In genomic region chr13:95030948-95031347, GRCh38 we compare ENCODE assay signal across 32 cellular contexts.
"Had no signal": no experiment of that assay in that cellular context is flagged by ENCODE, and none has a peak within 500 bp of the region (broad histone marks: within the 10 kb centered on the region; RNA-seq: fewer than 3 reads in every experiment).

No MANE protein-coding gene starts in this region.

- ATAC-seq: activated naive CD4-positive, alpha-beta T cell treated with anti-CD3 and anti-CD28 coated beads, Interleukin-2, amount 50 U/mL, for 72 hours; activated naive CD8-positive, alpha-beta T cell treated with anti-CD3 and anti-CD28 coated beads, Interleukin-2, amount 50 U/mL, for 24 hours; activated T-cell treated with anti-CD3 and anti-CD28 coated beads, Interleukin-2, amount 50 U/mL, for 4 hours; activated T-cell treated with anti-CD3 and anti-CD28 coated beads, Interleukin-2, amount 50 U/mL, for 72 hours; activated T-helper 17 cell treated with anti-CD3 and anti-CD28 coated beads, Interleukin-2, amount 50 U/mL, for 72 hours; body of pancreas had no signal

- DNase-seq: activated effector memory CD4-positive, alpha-beta T cell treated with anti-CD3 and anti-CD28 coated beads, Interleukin-2, amount 50 U/mL, for 16 hours; activated effector memory CD4-positive, alpha-beta T cell treated with Interleukin-2 at 50 U/mL for 16 hours; activated gamma-delta T cell; activated gamma-delta T cell treated with Interleukin-2 at 50 U/mL for 16 hours; activated naive CD4-positive, alpha-beta T cell; activated naive CD4-positive, alpha-beta T cell treated with anti-CD3 and anti-CD28 coated beads for 36 hours; activated naive CD4-positive, alpha-beta T cell treated with anti-CD3 and anti-CD28 coated beads, Interleukin-2, amount 10 ng/mL, durations not matched to agents 7 days and 5 days; activated naive CD4-positive, alpha-beta T cell treated with anti-CD3 and anti-CD28 coated beads, Interleukin-2, amount 50 U/mL, for 16 hours; activated naive CD4-positive, alpha-beta T cell treated with Interleukin-2 at 50 U/mL for 16 hours; activated naive CD8-positive, alpha-beta T cell treated with anti-CD3 and anti-CD28 coated beads for 36 hours; activated naive CD8-positive, alpha-beta T cell treated with anti-CD3 and anti-CD28 coated beads, Interleukin-2, amount 10 ng/mL, durations not matched to agents 7 days and 5 days; activated naive CD8-positive, alpha-beta T cell treated with anti-CD3 and anti-CD28 coated beads, Interleukin-2, amount 50 U/mL, for 24 hours; activated T-cell treated with anti-CD3 and anti-CD28 coated beads, Interleukin-2, amount 50 U/mL, for 1 hour; activated T-cell treated with anti-CD3 and anti-CD28 coated beads, Interleukin-2, amount 50 U/mL, for 24 hours; activated T-cell treated with anti-CD3 and anti-CD28 coated beads, Interleukin-2, amount 50 U/mL, for 4 hours; activated T-cell treated with anti-CD3 and anti-CD28 coated beads, Interleukin-2, amount 50 U/mL, for 48 hours; activated T-cell treated with anti-CD3 and anti-CD28 coated beads, Interleukin-2, amount 50 U/mL, for 72 hours; adrenal gland; amniotic stem cell; amygdala; anterior cingulate cortex; aorta; body of pancreas; brain microvascular endothelial cell; caudate nucleus; central memory CD4-positive, alpha-beta T cell; cerebellar nuclear complex had no signal

- H3K27ac ChIP-seq: adrenal gland, ascending aorta, body of pancreas, brain microvascular endothelial cell, breast epithelium, cardiac muscle cell had no signal

- H3K4me3 ChIP-seq: adrenal gland, ascending aorta, body of pancreas, breast epithelium, cardiac muscle cell had no signal

- H3K9me3 ChIP-seq: adrenal gland, ascending aorta, body of pancreas had no signal

- H3K4me1 ChIP-seq: adrenal gland, ascending aorta, body of pancreas, breast epithelium had no signal

- H3K36me3 ChIP-seq: adrenal gland, ascending aorta, brain microvascular endothelial cell, breast epithelium, cardiac muscle cell had no signal

- H3K27me3 ChIP-seq: adrenal gland, ascending aorta, body of pancreas, brain microvascular endothelial cell, breast epithelium, cardiac muscle cell had no signal
